1 cellular context compared by ENCODE assay signal in genomic region chr2:153967248-153967973, GRCh38.
TF ChIP-seq lines count a peak whose summit lies in the region.

No MANE protein-coding gene starts in this region.

TF ChIP-seq in HCT116, 20 proteins besides CTCF, POLR2A, EP300 and RAD21 (continued from another document):
- TF ChIP-seq REST (IDR thresholded peaks at IDR 0.05; ENCODE audit: low read depth) (no peak), YY1 (IDR thresholded peaks at IDR 0.05; ENCODE audit: extremely low read depth, insufficient replicate concordance, low read depth, low read length) (no peak), ZFX (IDR thresholded peaks at IDR 0.05) (no peak)
